ENCODE assay signal across 2 cellular contexts in genomic region chr19:11573324-11573723, GRCh38. TPM values are rescaled to one million over a fixed set of nuclear protein-coding genes. Genes with fewer than 3 reads are reported as not detected.
"Had no signal": no experiment of that assay in that cellular context is flagged by ENCODE, and none has a peak within 500 bp of the region (broad histone marks: within the 10 kb centered on the region; RNA-seq: fewer than 3 reads in every experiment).

No MANE protein-coding gene starts in this region.

RNA-seq across cellular contexts. Expression of gene CNN1, which starts 34.7 kb away (rescaled TPM):
- total RNA-seq: dermis microvascular lymphatic vessel endothelial cell had no signal
- polyA plus RNA-seq: keratinocyte had no signal
